Comparison of ENCODE assay signal across 8 cellular contexts in the genomic region with DNA sequence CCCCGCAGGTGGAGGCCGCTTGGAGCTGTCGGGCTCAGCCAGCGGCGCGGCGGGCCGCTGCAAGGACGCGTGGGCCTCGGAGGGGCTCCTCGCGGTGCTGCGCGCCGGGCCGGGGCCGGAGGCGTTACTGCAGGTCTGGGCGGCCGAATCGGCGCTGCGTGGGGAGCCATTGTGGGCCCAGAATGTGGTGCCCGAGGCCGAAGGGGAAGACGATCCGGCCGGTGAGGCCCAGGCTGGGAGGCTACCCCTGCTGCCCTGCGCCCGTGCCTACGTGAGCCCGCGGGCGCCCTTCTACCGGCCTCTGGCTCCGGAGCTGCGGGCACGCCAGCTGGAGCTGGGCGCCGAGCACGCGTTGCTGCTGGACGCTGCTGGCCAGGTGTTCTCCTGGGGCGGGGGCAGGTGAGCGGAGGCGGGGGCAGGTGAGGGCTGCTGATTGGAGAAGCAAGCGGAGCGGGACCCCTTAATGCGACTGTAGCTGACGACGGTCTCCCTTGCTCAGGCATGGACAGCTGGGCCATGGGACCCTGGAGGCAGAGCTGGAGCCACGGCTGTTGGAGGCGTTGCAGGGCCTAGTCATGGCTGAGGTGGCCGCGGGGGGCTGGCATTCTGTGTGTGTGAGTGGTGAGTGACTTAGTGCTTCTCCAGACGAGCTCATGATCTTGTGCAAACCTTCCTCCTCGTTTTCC. TPM values are rescaled to one million over a fixed set of nuclear protein-coding genes. Genes with fewer than 3 reads are reported as not detected.
DNase-seq lines count a peak whose midpoint lies in the region; ATAC-seq, FAIRE-seq and TF ChIP-seq lines count a peak whose summit lies in the region.

No MANE protein-coding gene starts in this region.

- H3K36me3 Mint-ChIP-seq in type B pancreatic cell: peaks cover 6% of the 10 kb centered on the region

- intact Hi-C loops in lower lobe of right lung (cut with DNase I): no loop called here

- no peak for TF ChIP-seq POLR2A in A549 (IDR thresholded peaks at IDR 0.05; ENCODE audit: low read length)

- DNase-seq in A549 (ENCODE audit: low read depth in 1 of 2, low spot score in 1 of 2) (no peak), lower lobe of right lung (no peak), type B pancreatic cell (ENCODE audit: extremely low spot score, unreplicated experiment) (no peak), epidermal melanocyte (ENCODE audit: insufficient read length, low spot score) (no peak)

- no peak for TF ChIP-seq RAD21 in A549 (conservative IDR thresholded peaks at IDR 0.05 in 1 of 2, IDR thresholded peaks at IDR 0.05 in 1 of 2)

- ATAC-seq in A549 (no peak), lower lobe of right lung (peak; percentile 5 to 23), HG03439 (IDR thresholded peaks at IDR 0.05; ENCODE audit: unreplicated experiment) (no peak), HG03039 (IDR thresholded peaks at IDR 0.05; ENCODE audit: unreplicated experiment) (no peak)

- peak overlapping the region; percentile 4 to 95; a peak in 4 of 6 replicates for H3K27ac ChIP-seq in A549
- no peak overlapping the region for H3K27ac ChIP-seq in HUES64 (ENCODE audit: low read depth, low read length)
- peak overlapping the region; percentile 65 for H3K27ac ChIP-seq in cingulate gyrus (ENCODE audit: low read depth, low read length)
- H3K27ac ChIP-seq in lower lobe of right lung: peak overlapping the region; percentile 36

- H3K27me3 ChIP-seq in HUES64 (ENCODE audit: insufficient read depth, low read length) (no peaks in the 10 kb centered on the region), lower lobe of right lung (ENCODE audit: low read depth) (no peaks in the 10 kb centered on the region)

- TF ChIP-seq CTCF in A549 (IDR thresholded peaks at IDR 0.05) (no peak), lower lobe of right lung (IDR thresholded peaks at IDR 0.05) (no peak), type B pancreatic cell (conservative IDR thresholded peaks at IDR 0.05) (no peak)

- H3K9me3 ChIP-seq in A549 (no peaks in the 10 kb centered on the region), HUES64 (ENCODE audit: insufficient read depth, low read depth, low read length) (no peaks in the 10 kb centered on the region), lower lobe of right lung (no peaks in the 10 kb centered on the region)

- H3K4me1 ChIP-seq in A549 (peaks cover 18% of the 10 kb centered on the region), HUES64 (ENCODE audit: insufficient read depth, low read length) (peaks cover 9% of the 10 kb centered on the region; the same call in 1 of the 2 replicates), lower lobe of right lung (peaks cover 31% of the 10 kb centered on the region)

- H3K4me2 ChIP-seq in A549: peak overlapping the region; percentile 99

- peaks cover 12% of the 10 kb centered on the region for H3K4me1 Mint-ChIP-seq in type B pancreatic cell (ENCODE audit: unreplicated experiment)

- H3K4me3 ChIP-seq in A549 (peak overlapping the region; percentile 83; the same call in 2 of the 3 replicates), HUES64 (ENCODE audit: low read length) (peak overlapping the region; percentile 74), lower lobe of right lung (peak overlapping the region; percentile 67)

- TF ChIP-seq EP300 in A549 (IDR thresholded peaks at IDR 0.05): no peak

- peak overlapping the region; percentile 66 for H3K27ac Mint-ChIP-seq in type B pancreatic cell

- peak overlapping the region; percentile 80 for H3K9ac ChIP-seq in HUES64 (ENCODE audit: low read depth, low read length)

- 95% methylated on average over 44 of the region's 58 CpGs for WGBS in A549 (ENCODE audit: missing lambda C conversion rate)
- whole genome bisulfite sequencing in HUES64: 12% methylated on average over 58 of the region's 58 CpGs

- H3K27me3 Mint-ChIP-seq in type B pancreatic cell: no peaks in the 10 kb centered on the region

- CTCF ChIA-PET in A549 (lab: Yijun Ruan, JAX): interaction anchor here (0.6 to 25.4 kb wide), 48 partner anchors 8 to 1116 kb away, joined by 3 to 536 read pairs (median 5); a partner anchor contains a TSS

- H3K36me3 ChIP-seq in HUES64 (ENCODE audit: insufficient read depth, low read length) (peaks cover 43% of the 10 kb centered on the region), lower lobe of right lung (peaks cover 43% of the 10 kb centered on the region)

- POLR2A ChIA-PET in A549 (lab: Yijun Ruan, JAX): interaction anchor here (0.7 kb wide), 1 partner anchor 17 kb away, joined by 3 read pairs; no protein-coding TSS in a partner anchor

- no peak for FAIRE-seq in A549 (lab: Jason Lieb, UNC)

- H3K9me3 Mint-ChIP-seq in type B pancreatic cell: no peaks in the 10 kb centered on the region

- peak overlapping the region; percentile 89 for H3K4me3 Mint-ChIP-seq in type B pancreatic cell

TF ChIP-seq in A549, 52 proteins besides CTCF, POLR2A, EP300 and RAD21:
- TF ChIP-seq NPAS2 (CRISPR knock-in tag; IDR thresholded peaks at IDR 0.05; ENCODE audit: borderline replicate concordance) (no peak), HDAC2 (IDR thresholded peaks at IDR 0.05) (no peak), HOXB13 (CRISPR knock-in tag; IDR thresholded peaks at IDR 0.05; ENCODE audit: low read depth) (no peak), EHF (CRISPR knock-in tag; IDR thresholded peaks at IDR 0.05) (no peak), RCOR1 (IDR thresholded peaks at IDR 0.05; ENCODE audit: low read depth, low read length) (no peak), FOSB (CRISPR knock-in tag; IDR thresholded peaks at IDR 0.05) (no peak), JUN (IDR thresholded peaks at IDR 0.05) (no peak), HOXA7 (CRISPR knock-in tag; IDR thresholded peaks at IDR 0.05) (no peak), ZNF302 (CRISPR knock-in tag; IDR thresholded peaks at IDR 0.05) (no peak), PHF8 (IDR thresholded peaks at IDR 0.05; ENCODE audit: borderline replicate concordance, low read depth) (no peak)
- TF ChIP-seq, protein P1, sequence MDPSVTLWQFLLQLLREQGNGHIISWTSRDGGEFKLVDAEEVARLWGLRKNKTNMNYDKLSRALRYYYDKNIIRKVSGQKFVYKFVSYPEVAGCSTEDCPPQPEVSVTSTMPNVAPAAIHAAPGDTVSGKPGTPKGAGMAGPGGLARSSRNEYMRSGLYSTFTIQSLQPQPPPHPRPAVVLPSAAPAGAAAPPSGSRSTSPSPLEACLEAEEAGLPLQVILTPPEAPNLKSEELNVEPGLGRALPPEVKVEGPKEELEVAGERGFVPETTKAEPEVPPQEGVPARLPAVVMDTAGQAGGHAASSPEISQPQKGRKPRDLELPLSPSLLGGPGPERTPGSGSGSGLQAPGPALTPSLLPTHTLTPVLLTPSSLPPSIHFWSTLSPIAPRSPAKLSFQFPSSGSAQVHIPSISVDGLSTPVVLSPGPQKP (IDR thresholded peaks at IDR 0.05; ENCODE audit: low read depth, low read length): no peak

RNA-seq across cellular contexts. Expression of a gene that starts 2.6 kb away (rescaled TPM):
- polyA plus RNA-seq in A549 (2011; rRNA removed) (22.8 and 25.3 TPM in 2 replicates), A549 (2017; fragmentation: RNase III; extraction: RNeasy Plus Mini Kit Qiagen cat#74134 plus additional on column Dnase treatment) (37.0 to 39.4 TPM (median 37.2 TPM) in 3 replicates)
- polyA plus RNA-seq in A549 (2012; cell fraction: cytosol; rRNA removed): 36.1 and 40.9 TPM in 2 replicates
- 85.8 and 98.1 TPM in 2 replicates for polyA plus RNA-seq in A549 (2012; cell fraction: nucleus; rRNA removed)
- 12.9 and 13.6 TPM in 2 replicates for polyA minus RNA-seq in A549 (2011; rRNA and poly(A)+ RNA removed)
- 11.4 TPM for polyA plus RNA-seq in HUES64 (2013, experiment 1 of 2)
- 12.1 TPM for polyA plus RNA-seq in HUES64 (2013, experiment 2 of 2)
- total RNA-seq in lower lobe of right lung (10.3 TPM), type B pancreatic cell (ENCODE audit: low replicate concordance) (14.0 and 20.3 TPM in 2 replicates)

RNA-seq across cellular contexts. Expression of a gene that starts 22.2 kb away (rescaled TPM):
- polyA plus RNA-seq in A549 (2011; rRNA removed): 47.7 and 48.2 TPM in 2 replicates
- polyA plus RNA-seq in A549 (2012; cell fraction: cytosol; rRNA removed): 70.2 and 71.6 TPM in 2 replicates
- 128 and 156 TPM in 2 replicates for polyA plus RNA-seq in A549 (2012; cell fraction: nucleus; rRNA removed)
- 76.9 to 82.5 TPM (median 80.4 TPM) in 3 replicates for polyA plus RNA-seq in A549 (2017; fragmentation: RNase III; extraction: RNeasy Plus Mini Kit Qiagen cat#74134 plus additional on column Dnase treatment)
- polyA minus RNA-seq in A549 (2011; rRNA and poly(A)+ RNA removed): 84.6 and 90.4 TPM in 2 replicates
- 40.4 TPM for polyA plus RNA-seq in HUES64 (2013, experiment 1 of 2)
- polyA plus RNA-seq in HUES64 (2013, experiment 2 of 2): 43.2 TPM
- 50.4 TPM for total RNA-seq in lower lobe of right lung
- total RNA-seq in type B pancreatic cell (ENCODE audit: low replicate concordance): 78.9 and 80.2 TPM in 2 replicates

RNA-seq across cellular contexts. Expression of a gene that starts 24.9 kb away (rescaled TPM):
- polyA plus RNA-seq in A549 (2011; rRNA removed): 29.8 and 31.9 TPM in 2 replicates
- polyA plus RNA-seq in A549 (2012; cell fraction: cytosol; rRNA removed): 41.6 and 42.9 TPM in 2 replicates
- polyA plus RNA-seq in A549 (2012; cell fraction: nucleus; rRNA removed): 28.9 and 34.8 TPM in 2 replicates
- 25.3 to 29.7 TPM (median 26.1 TPM) in 3 replicates for polyA plus RNA-seq in A549 (2017; fragmentation: RNase III; extraction: RNeasy Plus Mini Kit Qiagen cat#74134 plus additional on column Dnase treatment)
- polyA minus RNA-seq in A549 (2011; rRNA and poly(A)+ RNA removed): 27.4 and 33.9 TPM in 2 replicates
- polyA plus RNA-seq in HUES64 (2013, experiment 1 of 2): 10.5 TPM
- polyA plus RNA-seq in HUES64 (2013, experiment 2 of 2): 12.4 TPM
- 16.0 TPM for total RNA-seq in lower lobe of right lung
- 16.8 and 18.9 TPM in 2 replicates for total RNA-seq in type B pancreatic cell (ENCODE audit: low replicate concordance)

RNA-seq across cellular contexts. Expression of a gene that starts 37.1 kb away (rescaled TPM):
- 376 and 426 TPM in 2 replicates for polyA plus RNA-seq in A549 (2011; rRNA removed)
- polyA plus RNA-seq in A549 (2012; cell fraction: cytosol; rRNA removed): 330 and 355 TPM in 2 replicates
- polyA plus RNA-seq in A549 (2012; cell fraction: nucleus; rRNA removed): 589 and 939 TPM in 2 replicates
- polyA plus RNA-seq in A549 (2017; fragmentation: RNase III; extraction: RNeasy Plus Mini Kit Qiagen cat#74134 plus additional on column Dnase treatment): 277 to 312 TPM (median 303 TPM) in 3 replicates
- polyA minus RNA-seq in A549 (2011; rRNA and poly(A)+ RNA removed): 307 and 318 TPM in 2 replicates
- polyA plus RNA-seq in HUES64 (2013, experiment 1 of 2): 72.2 TPM
- 97.4 TPM for polyA plus RNA-seq in HUES64 (2013, experiment 2 of 2)
- 6.7 TPM for total RNA-seq in lower lobe of right lung
- total RNA-seq in type B pancreatic cell (ENCODE audit: low replicate concordance): 54.6 and 101 TPM in 2 replicates

RNA-seq across cellular contexts. Expression of a gene that starts 54.1 kb away (rescaled TPM):
- polyA plus RNA-seq in A549 (2011; rRNA removed) (22.0 and 37.0 TPM in 2 replicates), A549 (2017; fragmentation: RNase III; extraction: RNeasy Plus Mini Kit Qiagen cat#74134 plus additional on column Dnase treatment) (29.6 to 35.3 TPM (median 32.6 TPM) in 3 replicates)
- 56.4 and 73.9 TPM in 2 replicates for polyA plus RNA-seq in A549 (2012; cell fraction: cytosol; rRNA removed)
- 415 and 583 TPM in 2 replicates for polyA plus RNA-seq in A549 (2012; cell fraction: nucleus; rRNA removed)
- 42.7 and 43.2 TPM in 2 replicates for polyA minus RNA-seq in A549 (2011; rRNA and poly(A)+ RNA removed)
- 8.1 TPM for polyA plus RNA-seq in HUES64 (2013, experiment 1 of 2)
- polyA plus RNA-seq in HUES64 (2013, experiment 2 of 2): 12.6 TPM
- total RNA-seq in lower lobe of right lung (96.9 TPM), type B pancreatic cell (ENCODE audit: low replicate concordance) (43.0 and 60.2 TPM in 2 replicates)

Comparison
In these comparisons a context has a peak if more than half of its experiments do, and no peak if none do; other contexts are left out.
1. ATAC-seq: peak in lower lobe of right lung (2 of 2); none in A549 (0 of 2), HG03439 (single experiment) and HG03039 (single experiment).
2. Peak in every context shown above with its lines, with median percentiles within 50 percentile points of each other: H3K4me3 ChIP-seq.